8 cellular contexts compared by ENCODE assay signal in the genomic region with DNA sequence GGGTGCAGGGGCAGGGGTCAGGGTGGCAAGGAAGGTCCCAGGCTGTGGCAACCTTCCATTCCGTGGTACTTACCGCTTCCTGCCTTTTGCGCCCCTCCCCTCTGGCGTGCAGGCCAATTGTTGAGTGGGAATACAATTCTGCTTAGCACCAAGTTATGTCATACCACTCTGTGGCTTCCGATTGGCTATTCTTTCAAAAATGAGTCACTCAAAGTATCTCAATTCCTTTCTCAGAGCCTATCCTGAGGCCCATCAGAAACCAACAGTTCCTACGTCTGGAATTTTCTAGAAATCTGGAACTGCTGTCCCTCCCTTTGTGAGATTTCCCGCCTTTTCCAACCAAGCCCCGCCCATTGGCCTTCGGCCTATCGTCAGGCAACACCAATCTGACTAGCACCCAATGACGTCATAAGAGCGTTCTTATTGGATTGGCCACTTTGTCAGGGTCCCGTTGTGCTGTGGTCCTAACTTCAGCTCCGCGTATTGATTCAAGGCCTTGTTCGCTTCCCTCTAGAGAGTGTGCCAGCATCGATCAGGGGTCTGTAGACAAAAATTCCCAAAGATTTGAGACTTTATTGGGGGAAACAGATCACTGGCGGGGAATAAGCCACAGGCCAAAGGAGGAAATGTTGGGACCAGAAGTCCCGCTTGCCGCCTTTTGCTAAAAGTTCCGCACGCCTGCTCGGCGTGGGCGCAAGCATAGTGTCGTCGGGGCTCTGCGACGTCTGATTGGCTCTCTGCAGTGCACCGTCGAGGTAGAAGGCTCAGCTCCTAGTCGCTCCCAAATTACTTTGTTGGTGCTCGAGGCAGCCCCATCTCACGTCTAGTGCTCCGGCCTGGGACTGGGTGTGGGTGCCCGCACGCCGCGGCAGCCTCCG. TPM values are rescaled to one million over a fixed set of nuclear protein-coding genes. Genes with fewer than 3 reads are reported as not detected.
DNase-seq lines count a peak whose midpoint lies in the region; TF ChIP-seq lines count a peak whose summit lies in the region.

No MANE protein-coding gene starts in this region.

- H3K27ac Mint-ChIP-seq in immature natural killer cell (peak overlapping the region; percentile 78 to 99 (median 96)), chondrocyte (ENCODE audit: unreplicated experiment) (no peak overlapping the region)

- no peaks in the 10 kb centered on the region for H3K36me3 ChIP-seq in brain microvascular endothelial cell (replicated peaks)

- H3K36me3 Mint-ChIP-seq in immature natural killer cell (no peaks in the 10 kb centered on the region), chondrocyte (ENCODE audit: low read depth) (no peaks in the 10 kb centered on the region)

- H3K4me3 Mint-ChIP-seq in immature natural killer cell, result peak overlapping the region; percentile 79 to 91 (median 87)
- H3K4me3 Mint-ChIP-seq in chondrocyte (ENCODE audit: unreplicated experiment), result no peak overlapping the region

- in situ Hi-C loops in brain microvascular endothelial cell (cut with HindIII; ENCODE audit: low pct_ligation_motif_present, low sequenced_read_pairs), result no loop called here

- peaks cover 0 to 12% (median 3%) of the 10 kb centered on the region in 3 donors for H3K27me3 Mint-ChIP-seq in immature natural killer cell (ENCODE audit: low read depth in 3 of 3)
- no peaks in the 10 kb centered on the region for H3K27me3 Mint-ChIP-seq in chondrocyte (ENCODE audit: low read depth)

- POLR2A ChIA-PET in GM10248 (lab: Yijun Ruan, JAX), result interaction anchor here (0.5 kb wide), 2 partner anchors 111 to 1407 kb away, joined by 3 read pairs; no protein-coding TSS in a partner anchor

- TF ChIP-seq CTCF in GM10248 (IDR thresholded peaks at IDR 0.05; ENCODE audit: control extremely low read depth, extremely low read depth, low read depth, missing control alignments), result no peak
- TF ChIP-seq CTCF in HFF-Myc (IDR thresholded peaks at IDR 0.05; ENCODE audit: low read depth, low read length, missing control alignments), result no peak
- TF ChIP-seq CTCF in brain microvascular endothelial cell (IDR thresholded peaks at IDR 0.05; ENCODE audit: low read depth, low read length, missing control alignments), result no peak
- TF ChIP-seq CTCF in chondrocyte (IDR thresholded peaks at IDR 0.05), result no peak

- H3K27me3 ChIP-seq in brain microvascular endothelial cell (replicated peaks), result no peaks in the 10 kb centered on the region

- H3K9me3 Mint-ChIP-seq in immature natural killer cell, result no peaks in the 10 kb centered on the region
- H3K9me3 Mint-ChIP-seq in chondrocyte (ENCODE audit: low read depth), result no peaks in the 10 kb centered on the region

- peaks cover 10% of the 10 kb centered on the region in 2 donors for H3K4me1 Mint-ChIP-seq in immature natural killer cell
- H3K4me1 Mint-ChIP-seq in chondrocyte (ENCODE audit: low read depth), result peaks cover 13% of the 10 kb centered on the region

- no peak overlapping the region for H3K27ac ChIP-seq in brain microvascular endothelial cell

- no peak overlapping the region for H3K4me3 ChIP-seq in HFF-Myc (replicated peaks; ENCODE audit: low read depth, low read length)
- H3K4me3 ChIP-seq in brain microvascular endothelial cell (ENCODE audit: low read depth, low read length), result no peak overlapping the region

- DNase-seq in GM10248 (ENCODE audit: extremely low spot score), result peak; percentile 97
- DNase-seq in HFF-Myc (ENCODE audit: extremely low read depth, low read depth), result peak; percentile 82
- peak; percentile 80 for DNase-seq in NCI-H1092 (lab: John Stamatoyannopoulos, UW)
- peak; percentile 86 for DNase-seq in UCSD-AML1 (lab: John Stamatoyannopoulos, UW; ENCODE audit: unreplicated experiment)
- peak; percentile 88 for DNase-seq in brain microvascular endothelial cell
- peak; percentile 87 to 89 (median 87) for DNase-seq in immature natural killer cell
- peak; percentile 70 to 79 for DNase-seq in stimulated activated CD4-positive, alpha-beta T cell treated with anti-CD3 and anti-CD28 coated beads, Interleukin-15, amount 100 ng/mL, for 48 hours (ENCODE audit: low read depth in 2 of 2)
- DNase-seq in chondrocyte (ENCODE audit: low spot score), result no peak

- CTCF ChIA-PET in GM10248 (lab: Yijun Ruan, JAX), result interaction anchor here (0.8 kb wide), 2 partner anchors 14 to 15 kb away, joined by 3 to 5 read pairs; a partner anchor contains a TSS

RNA-seq across cellular contexts. Expression of a gene that starts 11.7 kb away (rescaled TPM):
- polyA plus RNA-seq in immature natural killer cell, result under 1 TPM in 1 of 3 donors, not detected in 2; 0.46 TPM
- 0.97 to 1.1 TPM (median 1.1 TPM) in 3 replicates for total RNA-seq in chondrocyte

RNA-seq across cellular contexts. Expression of a gene that starts 15.1 kb away (rescaled TPM):
- 10 to 100 TPM in 1 of 3 donors, 1 to 10 TPM in 2; 1.8 to 16.4 (median 3.6) TPM for polyA plus RNA-seq in immature natural killer cell
- total RNA-seq in chondrocyte, result 8.1 to 14.1 TPM (median 9.1 TPM) in 3 replicates

RNA-seq across cellular contexts. Expression of a gene that starts 23.9 kb away (rescaled TPM):
- 10 to 100 TPM; 23.6 to 65.1 (median 26.3) TPM for polyA plus RNA-seq in immature natural killer cell
- total RNA-seq in chondrocyte, result 2.1 to 6.2 TPM (median 3.9 TPM) in 3 replicates

RNA-seq across cellular contexts. Expression of a gene that starts 34.7 kb away (rescaled TPM):
- under 1 TPM in 1 of 3 donors, not detected in 2; 0.21 TPM for polyA plus RNA-seq in immature natural killer cell
- total RNA-seq in chondrocyte, result not detected in 3 replicates

RNA-seq across cellular contexts. Expression of a gene that starts 41.8 kb away (rescaled TPM):
- 10 to 100 TPM; 10.5 to 14.5 (median 14.1) TPM for polyA plus RNA-seq in immature natural killer cell
- total RNA-seq in chondrocyte, result 18.6 to 26.5 TPM (median 20.7 TPM) in 3 replicates
